In genomic region chr2:162012565-162012869, GRCh38 we compare ENCODE assay signal across 1 cellular context.
TF ChIP-seq lines count a peak whose summit lies in the region.

No MANE protein-coding gene starts in this region.

TF ChIP-seq in WTC11, 78 proteins besides CTCF, POLR2A, EP300 and RAD21 (continued from another document):
- TF ChIP-seq PRDM15 (CRISPR knock-in tag; IDR thresholded peaks at IDR 0.05) = no peak
- TF ChIP-seq FOXP1 (CRISPR knock-in tag; IDR thresholded peaks at IDR 0.05; ENCODE audit: borderline replicate concordance) = no peak
- TF ChIP-seq ZNF263 (CRISPR knock-in tag; IDR thresholded peaks at IDR 0.05; ENCODE audit: low read depth) = no peak
- no peak for TF ChIP-seq JAZF1 (CRISPR knock-in tag; IDR thresholded peaks at IDR 0.05)
- no peak for TF ChIP-seq CREB1 (CRISPR knock-in tag; IDR thresholded peaks at IDR 0.05)
- TF ChIP-seq NR2C2 (CRISPR knock-in tag; IDR thresholded peaks at IDR 0.05) = no peak
- TF ChIP-seq ZNF219 (CRISPR knock-in tag; IDR thresholded peaks at IDR 0.05; ENCODE audit: borderline replicate concordance) = no peak
- TF ChIP-seq ZNF317 (CRISPR knock-in tag; IDR thresholded peaks at IDR 0.05; ENCODE audit: borderline replicate concordance, low read depth) = no peak
- no peak for TF ChIP-seq NFE2L1 (CRISPR knock-in tag; IDR thresholded peaks at IDR 0.05)
- TF ChIP-seq IRF1 (CRISPR knock-in tag; IDR thresholded peaks at IDR 0.05) = no peak
TF ChIP-seq in WTC11: peak in this region for 0.
